Comparison of ENCODE assay signal across 22 cellular contexts in genomic region chr7:70670288-70670687, GRCh38.
"Had no signal": no experiment of that assay in that cellular context is flagged by ENCODE, and none has a peak within 500 bp of the region (broad histone marks: within the 10 kb centered on the region; RNA-seq: fewer than 3 reads in every experiment).

No MANE protein-coding gene starts in this region.

- H3K27me3 Mint-ChIP-seq: brain, memory B cell had no signal

- H3K4me3 ChIP-seq: thoracic aorta, vagina had no signal

- ATAC-seq: activated naive CD4-positive, alpha-beta T cell treated with anti-CD3 and anti-CD28 coated beads, Interleukin-2, amount 50 U/mL, for 72 hours; esophagus mucosa; left cardiac atrium; sciatic nerve had no signal

- DNase-seq: activated CD4-positive, alpha-beta T cell treated with anti-CD3 and anti-CD28 coated beads, Interleukin-2, amount 50 U/mL, for 4 hours; aorta; dermis blood vessel endothelial cell; effector CD8-positive, alpha-beta T cell; foreskin melanocyte; hypothalamus; left cardiac atrium; nucleus accumbens; stimulated activated CD4-positive, alpha-beta T cell treated with anti-CD3 and anti-CD28 coated beads, Interleukin-2, amount 100 ng/mL, for 48 hours; stimulated activated CD8-positive, alpha-beta memory T cell treated with anti-CD3 and anti-CD28 coated beads, Interleukin-4, amount 100 ng/mL, for 48 hours; stimulated activated naive CD4-positive, alpha-beta T cell; T-helper 1 cell; T-helper 9 cell had no signal

- H3K9me3 ChIP-seq: thoracic aorta, vagina had no signal

- H3K27ac Mint-ChIP-seq: activated naive CD4-positive, alpha-beta T cell treated with anti-CD3 and anti-CD28 coated beads, Interleukin-2, amount 50 U/mL, for 72 hours; memory B cell; type B pancreatic cell had no signal

- H3K27ac ChIP-seq: parathyroid adenoma, thoracic aorta, vagina had no signal

- H3K36me3 ChIP-seq: thoracic aorta, vagina had no signal

- H3K36me3 Mint-ChIP-seq: activated naive CD4-positive, alpha-beta T cell treated with anti-CD3 and anti-CD28 coated beads, Interleukin-2, amount 50 U/mL, for 72 hours had no signal

- H3K27me3 ChIP-seq: vagina had no signal

- H3K4me1 Mint-ChIP-seq: memory B cell had no signal

- H3K9me3 Mint-ChIP-seq: activated naive CD4-positive, alpha-beta T cell treated with anti-CD3 and anti-CD28 coated beads, Interleukin-2, amount 50 U/mL, for 72 hours; brain; memory B cell; type B pancreatic cell had no signal

- H3K4me3 Mint-ChIP-seq: brain, memory B cell, type B pancreatic cell had no signal
